ENCODE assay signal across 12 cellular contexts in the genomic region with DNA sequence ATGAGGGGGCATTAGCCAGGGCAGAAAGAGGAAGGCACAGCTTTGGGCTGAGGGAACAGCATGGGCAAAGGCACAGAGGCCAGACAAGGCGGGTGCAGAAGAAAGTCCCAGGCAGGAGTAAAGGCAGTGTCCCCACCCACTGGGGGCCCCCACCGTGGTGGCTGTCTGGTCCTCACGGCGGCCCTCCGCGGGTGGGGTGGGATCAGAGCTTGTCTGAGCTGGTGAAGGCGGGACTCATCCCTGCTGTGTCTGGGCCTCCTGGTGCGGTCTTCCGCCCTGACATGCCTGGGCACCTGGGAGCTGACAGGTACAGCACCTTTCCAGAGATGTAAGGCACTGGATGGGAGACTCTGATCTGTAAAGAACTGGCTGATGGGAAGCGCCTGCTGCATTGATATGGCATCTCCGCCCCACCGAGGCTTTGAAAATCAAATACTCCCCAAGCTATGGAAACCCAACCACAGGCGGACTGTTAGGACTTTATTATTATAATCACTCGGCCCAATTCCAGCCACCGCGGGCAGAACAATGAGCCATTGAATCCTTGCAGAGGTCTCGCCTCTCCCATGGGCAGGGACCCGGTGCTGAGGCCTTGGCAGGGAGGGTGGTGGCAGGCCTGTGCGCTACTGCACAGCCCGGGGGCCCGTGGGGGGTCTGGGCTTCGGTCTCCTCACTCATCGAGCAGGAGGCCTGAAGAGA. TPM values are rescaled to one million over a fixed set of nuclear protein-coding genes. Genes with fewer than 3 reads are reported as not detected.
DNase-seq lines count a peak whose midpoint lies in the region; ATAC-seq and TF ChIP-seq lines count a peak whose summit lies in the region.
"Had no signal": no experiment of that assay in that cellular context is flagged by ENCODE, and none has a peak within 500 bp of the region (broad histone marks: within the 10 kb centered on the region; RNA-seq: fewer than 3 reads in every experiment).

No MANE protein-coding gene starts in this region.

- H3K4me1 ChIP-seq in HEK293 (ENCODE audit: control insufficient read depth, insufficient read depth, low read length) (no peaks in the 10 kb centered on the region; the same call in 1 of the 2 replicates), left ventricle myocardium inferior (peaks cover 4% of the 10 kb centered on the region)

- H3K27me3 ChIP-seq in left ventricle myocardium inferior (ENCODE audit: low read depth), result no peaks in the 10 kb centered on the region
- H3K27me3 ChIP-seq: suprapubic skin had no signal

- H3K4me3 ChIP-seq in HEK293 (ENCODE audit: low read depth, low read length) (no peak overlapping the region), left ventricle myocardium inferior (no peak overlapping the region)
- H3K4me3 ChIP-seq: suprapubic skin had no signal

- H3K9me3 ChIP-seq in HEK293 (ENCODE audit: control insufficient read depth, insufficient read depth, low read depth, low read length), result no peaks in the 10 kb centered on the region
- H3K9me3 ChIP-seq in left ventricle myocardium inferior (replicated peaks), result no peaks in the 10 kb centered on the region
- H3K9me3 ChIP-seq: suprapubic skin had no signal

- H3K27ac ChIP-seq in HEK293 (ENCODE audit: extremely low read depth, low read depth, low read length) (no peak overlapping the region), left ventricle myocardium inferior (replicated peaks) (no peak overlapping the region)
- H3K27ac ChIP-seq: HL-60, suprapubic skin had no signal

- in situ Hi-C loops in SK-MEL-5 (cut with HindIII; ENCODE audit: low pct_unique_long_range_greater_than_20kb, low sequenced_read_pairs), result no loop called here

- DNase-seq in SK-MEL-5 (ENCODE audit: low read depth, low spot score) (peak; percentile 57), left ventricle myocardium inferior (peak; percentile 6), retina (peak; percentile 45), NCI-H2107 treated with DMSO at 0.1 percent for 48 hours (lab: John Stamatoyannopoulos, UW; ENCODE audit: unreplicated experiment) (no peak), AG20443 (ENCODE audit: low spot score) (no peak), glomerular visceral epithelial cell (ENCODE audit: extremely low spot score) (no peak)
- DNase-seq: activated naive CD4-positive, alpha-beta T cell treated with Interleukin-2 at 50 U/mL for 16 hours; NCI-H1092 had no signal

- intact Hi-C loops in left ventricle myocardium inferior (cut with micrococcal nuclease), result no loop called here

- H3K36me3 ChIP-seq in HEK293 (ENCODE audit: control insufficient read depth in 2 of 2, insufficient read depth in 1 of 2, low read length in 2 of 2) (no peaks in the 10 kb centered on the region), left ventricle myocardium inferior (no peaks in the 10 kb centered on the region)
- H3K36me3 ChIP-seq: suprapubic skin had no signal

- CTCF ChIA-PET in HEK293 (lab: Yijun Ruan, JAX), result interaction anchor here (0.8 to 1.6 kb wide), 2 partner anchors 33 to 138 kb away, joined by 3 to 6 read pairs; no protein-coding TSS in a partner anchor

- ATAC-seq in HG02884 (IDR thresholded peaks at IDR 0.05; ENCODE audit: unreplicated experiment), result no peak

- POLR2A ChIA-PET in HEK293 (lab: Yijun Ruan, JAX), result no interaction called here

- TF ChIP-seq CTCF in HEK293 (tag by site-specific recombination; IDR thresholded peaks at IDR 0.05), result no peak
- no peak for TF ChIP-seq CTCF in left ventricle myocardium inferior (IDR thresholded peaks at IDR 0.05; ENCODE audit: borderline replicate concordance)

TF ChIP-seq in HEK293, 187 proteins besides CTCF, POLR2A, EP300 and RAD21:
- TF ChIP-seq, protein P1, sequence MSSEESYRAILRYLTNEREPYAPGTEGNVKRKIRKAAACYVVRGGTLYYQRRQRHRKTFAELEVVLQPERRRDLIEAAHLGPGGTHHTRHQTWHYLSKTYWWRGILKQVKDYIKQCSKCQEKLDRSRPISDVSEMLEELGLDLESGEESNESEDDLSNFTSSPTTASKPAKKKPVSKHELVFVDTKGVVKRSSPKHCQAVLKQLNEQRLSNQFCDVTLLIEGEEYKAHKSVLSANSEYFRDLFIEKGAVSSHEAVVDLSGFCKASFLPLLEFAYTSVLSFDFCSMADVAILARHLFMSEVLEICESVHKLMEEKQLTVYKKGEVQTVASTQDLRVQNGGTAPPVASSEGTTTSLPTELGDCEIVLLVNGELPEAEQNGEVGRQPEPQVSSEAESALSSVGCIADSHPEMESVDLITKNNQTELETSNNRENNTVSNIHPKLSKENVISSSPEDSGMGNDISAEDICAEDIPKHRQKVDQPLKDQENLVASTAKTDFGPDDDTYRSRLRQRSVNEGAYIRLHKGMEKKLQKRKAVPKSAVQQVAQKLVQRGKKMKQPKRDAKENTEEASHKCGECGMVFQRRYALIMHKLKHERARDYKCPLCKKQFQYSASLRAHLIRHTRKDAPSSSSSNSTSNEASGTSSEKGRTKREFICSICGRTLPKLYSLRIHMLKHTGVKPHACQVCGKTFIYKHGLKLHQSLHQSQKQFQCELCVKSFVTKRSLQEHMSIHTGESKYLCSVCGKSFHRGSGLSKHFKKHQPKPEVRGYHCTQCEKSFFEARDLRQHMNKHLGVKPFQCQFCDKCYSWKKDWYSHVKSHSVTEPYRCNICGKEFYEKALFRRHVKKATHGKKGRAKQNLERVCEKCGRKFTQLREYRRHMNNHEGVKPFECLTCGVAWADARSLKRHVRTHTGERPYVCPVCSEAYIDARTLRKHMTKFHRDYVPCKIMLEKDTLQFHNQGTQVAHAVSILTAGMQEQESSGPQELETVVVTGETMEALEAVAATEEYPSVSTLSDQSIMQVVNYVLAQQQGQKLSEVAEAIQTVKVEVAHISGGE (tag by site-specific recombination; conservative IDR thresholded peaks at IDR 0.05; ENCODE audit: low read depth), result no peak
- TF ChIP-seq GLIS2 (tag by site-specific recombination; IDR thresholded peaks at IDR 0.05) (peak; percentile 41; the same call in 1 of the 2 replicates), ZIC2 (tag by site-specific recombination; IDR thresholded peaks at IDR 0.05) (peak; percentile 73), ZNF391 (tag by site-specific recombination; IDR thresholded peaks at IDR 0.05; ENCODE audit: borderline replicate concordance, low read depth) (no peak)
- TF ChIP-seq, protein P2, sequence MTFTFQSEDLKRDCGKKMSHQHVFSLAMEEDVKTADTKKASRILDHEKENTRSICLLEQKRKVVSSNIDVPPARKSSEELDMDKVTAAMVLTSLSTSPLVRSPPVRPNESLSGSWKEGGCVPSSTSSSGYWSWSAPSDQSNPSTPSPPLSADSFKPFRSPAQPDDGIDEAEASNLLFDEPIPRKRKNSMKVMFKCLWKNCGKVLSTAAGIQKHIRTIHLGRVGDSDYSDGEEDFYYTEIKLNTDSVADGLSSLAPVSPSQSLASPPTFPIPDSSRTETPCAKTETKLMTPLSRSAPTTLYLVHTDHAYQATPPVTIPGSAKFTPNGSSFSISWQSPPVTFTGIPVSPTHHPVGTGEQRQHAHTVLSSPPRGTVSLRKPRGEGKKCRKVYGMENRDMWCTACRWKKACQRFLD (tag by site-specific recombination; IDR thresholded peaks at IDR 0.05), result no peak
- TF ChIP-seq, protein P3, sequence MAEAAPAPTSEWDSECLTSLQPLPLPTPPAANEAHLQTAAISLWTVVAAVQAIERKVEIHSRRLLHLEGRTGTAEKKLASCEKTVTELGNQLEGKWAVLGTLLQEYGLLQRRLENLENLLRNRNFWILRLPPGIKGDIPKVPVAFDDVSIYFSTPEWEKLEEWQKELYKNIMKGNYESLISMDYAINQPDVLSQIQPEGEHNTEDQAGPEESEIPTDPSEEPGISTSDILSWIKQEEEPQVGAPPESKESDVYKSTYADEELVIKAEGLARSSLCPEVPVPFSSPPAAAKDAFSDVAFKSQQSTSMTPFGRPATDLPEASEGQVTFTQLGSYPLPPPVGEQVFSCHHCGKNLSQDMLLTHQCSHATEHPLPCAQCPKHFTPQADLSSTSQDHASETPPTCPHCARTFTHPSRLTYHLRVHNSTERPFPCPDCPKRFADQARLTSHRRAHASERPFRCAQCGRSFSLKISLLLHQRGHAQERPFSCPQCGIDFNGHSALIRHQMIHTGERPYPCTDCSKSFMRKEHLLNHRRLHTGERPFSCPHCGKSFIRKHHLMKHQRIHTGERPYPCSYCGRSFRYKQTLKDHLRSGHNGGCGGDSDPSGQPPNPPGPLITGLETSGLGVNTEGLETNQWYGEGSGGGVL (tag by site-specific recombination; IDR thresholded peaks at IDR 0.05), result no peak
- TF ChIP-seq, protein P4, sequence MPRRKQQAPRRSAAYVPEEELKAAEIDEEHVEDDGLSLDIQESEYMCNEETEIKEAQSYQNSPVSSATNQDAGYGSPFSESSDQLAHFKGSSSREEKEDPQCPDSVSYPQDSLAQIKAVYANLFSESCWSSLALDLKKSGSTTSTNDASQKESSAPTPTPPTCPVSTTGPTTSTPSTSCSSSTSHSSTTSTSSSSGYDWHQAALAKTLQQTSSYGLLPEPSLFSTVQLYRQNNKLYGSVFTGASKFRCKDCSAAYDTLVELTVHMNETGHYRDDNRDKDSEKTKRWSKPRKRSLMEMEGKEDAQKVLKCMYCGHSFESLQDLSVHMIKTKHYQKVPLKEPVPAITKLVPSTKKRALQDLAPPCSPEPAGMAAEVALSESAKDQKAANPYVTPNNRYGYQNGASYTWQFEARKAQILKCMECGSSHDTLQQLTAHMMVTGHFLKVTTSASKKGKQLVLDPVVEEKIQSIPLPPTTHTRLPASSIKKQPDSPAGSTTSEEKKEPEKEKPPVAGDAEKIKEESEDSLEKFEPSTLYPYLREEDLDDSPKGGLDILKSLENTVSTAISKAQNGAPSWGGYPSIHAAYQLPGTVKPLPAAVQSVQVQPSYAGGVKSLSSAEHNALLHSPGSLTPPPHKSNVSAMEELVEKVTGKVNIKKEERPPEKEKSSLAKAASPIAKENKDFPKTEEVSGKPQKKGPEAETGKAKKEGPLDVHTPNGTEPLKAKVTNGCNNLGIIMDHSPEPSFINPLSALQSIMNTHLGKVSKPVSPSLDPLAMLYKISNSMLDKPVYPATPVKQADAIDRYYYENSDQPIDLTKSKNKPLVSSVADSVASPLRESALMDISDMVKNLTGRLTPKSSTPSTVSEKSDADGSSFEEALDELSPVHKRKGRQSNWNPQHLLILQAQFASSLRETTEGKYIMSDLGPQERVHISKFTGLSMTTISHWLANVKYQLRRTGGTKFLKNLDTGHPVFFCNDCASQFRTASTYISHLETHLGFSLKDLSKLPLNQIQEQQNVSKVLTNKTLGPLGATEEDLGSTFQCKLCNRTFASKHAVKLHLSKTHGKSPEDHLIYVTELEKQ (tag by site-specific recombination; IDR thresholded peaks at IDR 0.05; ENCODE audit: borderline replicate concordance), result no peak

RNA-seq across cellular contexts. Expression of a gene that starts 14.2 kb away (rescaled TPM):
- total RNA-seq in SK-MEL-5 (2014; rRNA removed; shearing (Covaris generic)), result 6.2 and 8.7 TPM in 2 replicates
- polyA plus RNA-seq in SK-MEL-5 (2015; cell fraction: cytosol; rRNA removed), result 8.4 and 8.6 TPM in 2 replicates
- polyA plus RNA-seq in SK-MEL-5 (2015; cell fraction: nucleus; rRNA removed), result 6.6 and 13.2 TPM in 2 replicates
- 2.9 TPM for total RNA-seq in left ventricle myocardium inferior

RNA-seq across cellular contexts. Expression of a gene that starts 14.2 kb away (rescaled TPM):
- total RNA-seq in SK-MEL-5 (2014; rRNA removed; shearing (Covaris generic)), result 7.1 and 10.6 TPM in 2 replicates
- 11.5 and 16.8 TPM in 2 replicates for polyA plus RNA-seq in SK-MEL-5 (2015; cell fraction: cytosol; rRNA removed)
- 25.7 and 28.9 TPM in 2 replicates for polyA plus RNA-seq in SK-MEL-5 (2015; cell fraction: nucleus; rRNA removed)
- total RNA-seq in left ventricle myocardium inferior, result 6.6 TPM

Comparison
In these comparisons a context has a peak if more than half of its experiments do, and no peak if none do; other contexts are left out.
1. DNase-seq: peak in SK-MEL-5 (single experiment), left ventricle myocardium inferior (single experiment) and retina (single experiment); none in NCI-H2107 treated with DMSO at 0.1 percent for 48 hours (single experiment), AG20443 (single experiment) and glomerular visceral epithelial cell (single experiment).